In the genomic region with DNA sequence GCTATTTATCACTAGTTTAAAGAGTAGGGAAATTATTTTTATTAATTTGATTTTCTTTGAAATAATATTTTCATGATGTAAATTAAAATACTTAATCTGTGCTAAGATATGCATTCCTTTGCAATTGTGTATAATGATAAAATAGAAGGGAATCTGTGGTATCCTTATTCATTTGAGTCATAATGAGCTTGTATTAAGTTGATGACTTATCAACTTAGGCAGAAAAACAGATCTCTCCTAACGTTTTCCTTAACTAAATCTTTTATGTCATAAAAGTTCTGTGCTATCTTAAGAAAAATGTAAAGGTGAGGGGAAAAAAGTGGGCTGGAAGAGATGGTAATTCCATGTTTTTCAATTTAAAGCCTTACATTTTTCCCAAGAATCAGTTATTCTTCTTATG, we compare ENCODE assay signal across 2 cellular contexts.
TF ChIP-seq lines count a peak whose summit lies in the region.

No MANE protein-coding gene starts in this region.

TF ChIP-seq in SK-N-SH, 30 proteins besides CTCF, POLR2A, EP300 and RAD21 (continued from another document):
- TF ChIP-seq, protein P1, sequence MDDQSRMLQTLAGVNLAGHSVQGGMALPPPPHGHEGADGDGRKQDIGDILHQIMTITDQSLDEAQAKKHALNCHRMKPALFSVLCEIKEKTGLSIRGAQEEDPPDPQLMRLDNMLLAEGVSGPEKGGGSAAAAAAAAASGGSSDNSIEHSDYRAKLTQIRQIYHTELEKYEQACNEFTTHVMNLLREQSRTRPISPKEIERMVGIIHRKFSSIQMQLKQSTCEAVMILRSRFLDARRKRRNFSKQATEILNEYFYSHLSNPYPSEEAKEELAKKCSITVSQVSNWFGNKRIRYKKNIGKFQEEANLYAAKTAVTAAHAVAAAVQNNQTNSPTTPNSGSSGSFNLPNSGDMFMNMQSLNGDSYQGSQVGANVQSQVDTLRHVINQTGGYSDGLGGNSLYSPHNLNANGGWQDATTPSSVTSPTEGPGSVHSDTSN (IDR thresholded peaks at IDR 0.05): 0 out of 2 replicates have a peak, but pooled peaks have one; percentile 18
- TF ChIP-seq JUND (IDR thresholded peaks at IDR 0.05) (0 out of 2 replicates have a peak, but pooled peaks have one; percentile 14), TAF1 (IDR thresholded peaks at IDR 0.05; ENCODE audit: borderline replicate concordance, low read depth, low read length) (no peak)

TF ChIP-seq in SK-N-SH treated with all-trans-retinoic acid at 6 μM for 48 hours, 23 proteins besides CTCF, POLR2A, EP300 and RAD21 (continued from another document):
- TF ChIP-seq ZNF565 (CRISPR knock-in tag; conservative IDR thresholded peaks at IDR 0.05; ENCODE audit: low read depth) (no peak), ZNF70 (CRISPR knock-in tag; IDR thresholded peaks at IDR 0.05) (no peak), CSDC2 (CRISPR knock-in tag; IDR thresholded peaks at IDR 0.05) (no peak)
